11 cellular contexts compared by ENCODE assay signal in the genomic region with DNA sequence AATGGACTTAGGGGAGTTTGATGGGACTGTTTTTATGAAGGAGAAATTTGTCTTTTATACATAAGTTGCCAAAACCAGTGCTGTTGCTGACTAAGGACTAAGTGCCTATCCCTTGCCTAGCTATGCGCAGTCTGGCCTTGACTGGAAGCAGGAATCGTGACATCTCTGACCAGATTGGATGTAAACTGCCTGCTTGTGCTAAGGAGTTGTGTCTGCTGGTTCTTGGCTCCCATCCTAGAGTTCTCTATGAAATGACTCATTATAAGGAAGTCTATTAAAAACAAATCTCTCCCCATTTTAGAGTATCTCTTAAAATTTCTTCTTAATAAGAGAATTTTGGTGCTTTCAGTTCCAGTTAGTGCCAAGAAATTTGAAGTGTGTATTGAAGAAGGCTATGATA.
DNase-seq lines count a peak whose midpoint lies in the region; ATAC-seq and TF ChIP-seq lines count a peak whose summit lies in the region.
"Had no signal": no experiment of that assay in that cellular context is flagged by ENCODE, and none has a peak within 500 bp of the region (broad histone marks: within the 10 kb centered on the region; RNA-seq: fewer than 3 reads in every experiment).

No MANE protein-coding gene starts in this region.

- intact Hi-C loops in ovary (cut with DNase I), result no loop called here

- H3K4me1 ChIP-seq in ovary (ENCODE audit: insufficient read depth), result peaks cover 9% of the 10 kb centered on the region

- H3K9me3 ChIP-seq in ovary, result no peaks in the 10 kb centered on the region

- TF ChIP-seq CTCF in fibroblast of pulmonary artery (IDR thresholded peaks at IDR 0.05; ENCODE audit: low read length, missing control alignments) (no peak), ovary (IDR thresholded peaks at IDR 0.05) (no peak)

- TF ChIP-seq EP300 in ovary (IDR thresholded peaks at IDR 0.05), result no peak

- DNase-seq in CD1c-positive myeloid dendritic cell (ENCODE audit: extremely low spot score) (peak; percentile 19), RKO (ENCODE audit: low spot score) (peak; percentile 3), fibroblast of pulmonary artery (ENCODE audit: low read depth) (peak; percentile 96), ovary (peak; percentile 70 to 80 (median 77)), activated T-cell treated with anti-CD3 and anti-CD28 coated beads for 4 hours (no peak), NCI-H345 treated with DMSO at 0.1 percent for 48 hours (lab: John Stamatoyannopoulos, UW; ENCODE audit: unreplicated experiment) (no peak)
- DNase-seq in activated CD4-positive, alpha-beta T cell treated with anti-CD3 and anti-CD28 coated beads for 4 hours, result no peak
- DNase-seq: activated CD4-positive, alpha-beta T cell treated with anti-CD3 and anti-CD28 coated beads, Interleukin-2, amount 50 U/mL, for 48 hours; cortex of kidney; GF-D8 had no signal

- 0 to 2% (median 2%) methylated on average over 2 of the region's 2 CpGs for WGBS in ovary, 3 donors

- no peak for ATAC-seq in HG03520 (IDR thresholded peaks at IDR 0.05; ENCODE audit: unreplicated experiment)

- TF ChIP-seq POLR2A in ovary (IDR thresholded peaks at IDR 0.05), result no peak

- H3K4me3 ChIP-seq in fibroblast of pulmonary artery (replicated peaks; ENCODE audit: low read depth, low read length), result no peak overlapping the region
- H3K4me3 ChIP-seq in ovary, result no peak overlapping the region

- H3K27me3 ChIP-seq in ovary, result no peaks in the 10 kb centered on the region

- H3K36me3 ChIP-seq in ovary, result no peaks in the 10 kb centered on the region

- peak overlapping the region in 1 of 2 donors; percentile 19 for H3K27ac ChIP-seq in ovary

Comparison
In these comparisons a context has a peak if more than half of its experiments do, and no peak if none do; other contexts are left out.
1. DNase-seq: peak in CD1c-positive myeloid dendritic cell (single experiment), RKO (single experiment), fibroblast of pulmonary artery (single experiment) and ovary (5 of 5); none in activated CD4-positive, alpha-beta T cell treated with anti-CD3 and anti-CD28 coated beads for 4 hours (0 of 2), activated T-cell treated with anti-CD3 and anti-CD28 coated beads for 4 hours (single experiment) and NCI-H345 treated with DMSO at 0.1 percent for 48 hours (single experiment).